In the genomic region with DNA sequence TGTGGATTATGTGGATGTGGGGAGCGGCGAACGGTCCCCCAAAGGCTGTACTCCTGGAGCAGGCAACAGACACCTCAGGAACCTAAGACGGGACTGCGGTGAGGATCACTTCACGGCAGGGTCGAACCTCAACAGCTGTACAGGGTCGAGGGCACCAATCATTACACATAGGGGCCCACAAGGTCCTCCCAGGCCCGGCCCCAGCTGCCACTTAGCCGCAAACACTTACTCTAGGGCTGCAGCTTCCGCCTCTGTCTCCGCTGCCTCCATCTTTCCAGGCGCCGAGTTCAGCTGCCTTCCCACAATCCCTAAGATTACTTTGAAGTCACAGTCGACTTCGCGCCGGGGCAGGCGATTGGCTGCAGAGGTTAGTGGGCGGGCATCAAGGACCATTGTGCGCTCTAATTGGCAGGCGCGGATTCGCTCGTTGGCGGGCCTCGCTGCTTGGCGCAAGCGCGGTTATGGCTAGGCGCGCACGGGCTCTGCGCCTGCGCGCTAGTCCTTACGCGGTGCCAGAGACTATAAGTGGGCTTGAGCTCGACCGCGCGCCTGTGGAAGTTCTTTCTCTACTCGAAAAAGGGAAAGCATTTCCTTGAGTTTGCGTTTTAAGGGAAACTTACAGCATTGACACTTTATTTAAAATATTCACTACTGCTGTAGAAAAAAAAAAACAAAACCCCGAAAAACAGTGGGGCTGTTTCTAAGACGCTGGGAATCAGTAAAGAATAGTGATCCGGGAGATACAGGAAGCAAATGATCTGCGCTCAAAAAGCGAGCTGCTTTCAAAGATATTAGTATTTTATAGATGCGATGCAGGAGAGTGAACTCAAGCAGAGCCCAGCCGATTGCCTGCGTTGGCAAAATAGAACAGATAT, we compare ENCODE assay signal across 8 cellular contexts. TPM values are rescaled to one million over a fixed set of nuclear protein-coding genes. Genes with fewer than 3 reads are reported as not detected.
DNase-seq lines count a peak whose midpoint lies in the region; ATAC-seq and TF ChIP-seq lines count a peak whose summit lies in the region.

A gene with protein sequence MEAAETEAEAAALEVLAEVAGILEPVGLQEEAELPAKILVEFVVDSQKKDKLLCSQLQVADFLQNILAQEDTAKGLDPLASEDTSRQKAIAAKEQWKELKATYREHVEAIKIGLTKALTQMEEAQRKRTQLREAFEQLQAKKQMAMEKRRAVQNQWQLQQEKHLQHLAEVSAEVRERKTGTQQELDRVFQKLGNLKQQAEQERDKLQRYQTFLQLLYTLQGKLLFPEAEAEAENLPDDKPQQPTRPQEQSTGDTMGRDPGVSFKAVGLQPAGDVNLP (minus strand): TSS at position 293 of the 875 bp plus-strand sequence. CDS start 23 bp downstream, at position 270.

- DNase-seq in NCI-H187 (lab: John Stamatoyannopoulos, UW) (peak; percentile 49 to 87), T-helper 2 cell (peak; percentile 82 to 97 (median 89)), amygdala (lab: John Stamatoyannopoulos, UW) (peak; percentile 67 to 97 (median 90)), right atrium auricular region (ENCODE audit: low spot score) (peak; percentile 94), psoas muscle (peak; percentile 94 to 97), uterus (peak; percentile 88 to 94)

- peak; percentile 98 for ATAC-seq in GM18502 (IDR thresholded peaks at IDR 0.05; ENCODE audit: poor library complexity, unreplicated experiment)
- ATAC-seq in HG02943 (IDR thresholded peaks at IDR 0.05; ENCODE audit: low read depth, unreplicated experiment), result peak; percentile 99
- ATAC-seq in psoas muscle, result peak; percentile 98 to 100 (median 100)

- H3K4me1 ChIP-seq in right atrium auricular region (peaks cover 0 to 14% of the 10 kb centered on the region in 2 donors), psoas muscle (no peaks in the 10 kb centered on the region), uterus (no peaks in the 10 kb centered on the region)

- H3K36me3 ChIP-seq in right atrium auricular region (no peaks in the 10 kb centered on the region), psoas muscle (ENCODE audit: insufficient read depth in 1 of 2, low read depth in 1 of 2) (no peaks in the 10 kb centered on the region), uterus (no peaks in the 10 kb centered on the region)

- no peaks in the 10 kb centered on the region for H3K27me3 ChIP-seq in right atrium auricular region
- no peaks in the 10 kb centered on the region for H3K27me3 ChIP-seq in psoas muscle (ENCODE audit: insufficient read depth in 3 of 3, low read length in 2 of 3)
- no peaks in the 10 kb centered on the region for H3K27me3 ChIP-seq in uterus

- no peak for TF ChIP-seq POLR2A in uterus (IDR thresholded peaks at IDR 0.05)

- H3K4me3 ChIP-seq in right atrium auricular region (peak within 1 kb of the TSS; percentile 41 to 68), psoas muscle (peak within 1 kb of the TSS; percentile 71), uterus (peak within 1 kb of the TSS; percentile 44 to 49)

- WGBS in psoas muscle, 3 donors, result 0% methylated on average over 51 to 52 of the region's 52 CpGs

- H3K27ac ChIP-seq in right atrium auricular region (peak within 1 kb of the TSS; percentile 31 to 51), psoas muscle (no peak within 1 kb of the TSS), uterus (peak within 1 kb of the TSS; percentile 16 to 52)

- H3K9me3 ChIP-seq in right atrium auricular region (no peaks in the 10 kb centered on the region), psoas muscle (no peaks in the 10 kb centered on the region), uterus (no peaks in the 10 kb centered on the region)

- TF ChIP-seq CTCF in right atrium auricular region (IDR thresholded peaks at IDR 0.05), result no peak
- no peak for TF ChIP-seq CTCF in psoas muscle (IDR thresholded peaks at IDR 0.05)
- no peak for TF ChIP-seq CTCF in uterus (IDR thresholded peaks at IDR 0.05)

- intact Hi-C loops in psoas muscle (cut with DNase I) (no loop called here), uterus (cut with DNase I; ENCODE audit: low total_unique reads) (no loop called here)

RNA-seq across cellular contexts. Expression of the gene that starts here (rescaled TPM):
- 1 to 10 TPM; 1.3 to 1.8 TPM for total RNA-seq in right atrium auricular region
- total RNA-seq in psoas muscle, result under 1 TPM; 0.37 to 0.82 (median 0.53) TPM
- polyA plus RNA-seq in psoas muscle, result 1 to 10 TPM in 1 of 3 donors, under 1 TPM in 2; 0.30 to 2.3 (median 0.49) TPM
- total RNA-seq in uterus, result 10 to 100 TPM in 1 of 4 donors, 1 to 10 TPM in 1, not detected in 2; 2.2 to 34.4 TPM
